ENCODE assay signal across 2 cellular contexts in the genomic region with DNA sequence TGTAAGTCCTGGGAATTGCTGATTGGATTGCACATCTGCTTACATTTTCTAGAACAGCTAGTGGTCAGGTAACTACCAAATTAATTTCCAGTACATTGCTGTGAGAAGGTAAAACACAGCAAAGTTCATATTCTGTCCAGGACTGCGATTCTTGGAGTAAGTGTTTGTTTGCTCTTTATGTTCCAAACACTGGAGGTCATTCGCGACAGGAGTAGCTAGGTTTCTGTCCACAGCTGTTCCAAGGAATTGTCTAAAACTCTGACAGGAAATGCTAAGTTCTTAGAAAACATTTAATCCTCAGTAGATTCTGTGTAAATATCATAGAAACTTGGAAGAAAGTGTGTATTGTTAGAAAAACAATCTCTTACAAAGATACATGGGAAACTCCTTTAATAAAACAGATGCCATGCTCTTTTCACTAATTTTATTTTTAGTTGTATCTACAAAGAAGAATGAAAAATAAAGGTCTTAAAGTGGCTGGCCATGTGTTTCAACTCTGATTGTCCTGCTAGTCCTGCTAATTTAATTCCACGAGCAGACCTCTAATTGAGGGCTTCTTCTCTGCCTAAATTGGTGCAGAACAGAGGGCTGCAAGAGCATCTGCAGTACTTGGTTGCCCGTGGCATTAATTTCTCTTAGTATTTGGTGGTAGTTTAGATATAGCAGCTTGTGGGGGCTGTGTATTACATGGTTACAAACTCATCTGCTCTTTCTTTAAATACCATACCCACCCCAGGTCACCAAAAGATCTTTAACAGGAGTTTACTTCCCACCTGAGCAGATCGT.
TF ChIP-seq lines count a peak whose summit lies in the region.

No MANE protein-coding gene starts in this region.

TF ChIP-seq in SK-N-SH treated with all-trans-retinoic acid at 6 μM for 48 hours, 23 proteins besides CTCF, POLR2A, EP300 and RAD21 (continued from another document):
- TF ChIP-seq, protein P1, sequence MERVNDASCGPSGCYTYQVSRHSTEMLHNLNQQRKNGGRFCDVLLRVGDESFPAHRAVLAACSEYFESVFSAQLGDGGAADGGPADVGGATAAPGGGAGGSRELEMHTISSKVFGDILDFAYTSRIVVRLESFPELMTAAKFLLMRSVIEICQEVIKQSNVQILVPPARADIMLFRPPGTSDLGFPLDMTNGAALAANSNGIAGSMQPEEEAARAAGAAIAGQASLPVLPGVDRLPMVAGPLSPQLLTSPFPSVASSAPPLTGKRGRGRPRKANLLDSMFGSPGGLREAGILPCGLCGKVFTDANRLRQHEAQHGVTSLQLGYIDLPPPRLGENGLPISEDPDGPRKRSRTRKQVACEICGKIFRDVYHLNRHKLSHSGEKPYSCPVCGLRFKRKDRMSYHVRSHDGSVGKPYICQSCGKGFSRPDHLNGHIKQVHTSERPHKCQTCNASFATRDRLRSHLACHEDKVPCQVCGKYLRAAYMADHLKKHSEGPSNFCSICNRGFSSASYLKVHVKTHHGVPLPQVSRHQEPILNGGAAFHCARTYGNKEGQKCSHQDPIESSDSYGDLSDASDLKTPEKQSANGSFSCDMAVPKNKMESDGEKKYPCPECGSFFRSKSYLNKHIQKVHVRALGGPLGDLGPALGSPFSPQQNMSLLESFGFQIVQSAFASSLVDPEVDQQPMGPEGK (CRISPR knock-in tag; IDR thresholded peaks at IDR 0.05; ENCODE audit: borderline replicate concordance) = no peak
- no peak for TF ChIP-seq OSR1 (CRISPR knock-in tag; IDR thresholded peaks at IDR 0.05)
- TF ChIP-seq ZC3H10 (CRISPR knock-in tag; IDR thresholded peaks at IDR 0.05) = no peak
- no peak for TF ChIP-seq SNAI2 (CRISPR knock-in tag; IDR thresholded peaks at IDR 0.05)
- TF ChIP-seq ZNF70 (CRISPR knock-in tag; IDR thresholded peaks at IDR 0.05) = no peak
- TF ChIP-seq, protein P2, sequence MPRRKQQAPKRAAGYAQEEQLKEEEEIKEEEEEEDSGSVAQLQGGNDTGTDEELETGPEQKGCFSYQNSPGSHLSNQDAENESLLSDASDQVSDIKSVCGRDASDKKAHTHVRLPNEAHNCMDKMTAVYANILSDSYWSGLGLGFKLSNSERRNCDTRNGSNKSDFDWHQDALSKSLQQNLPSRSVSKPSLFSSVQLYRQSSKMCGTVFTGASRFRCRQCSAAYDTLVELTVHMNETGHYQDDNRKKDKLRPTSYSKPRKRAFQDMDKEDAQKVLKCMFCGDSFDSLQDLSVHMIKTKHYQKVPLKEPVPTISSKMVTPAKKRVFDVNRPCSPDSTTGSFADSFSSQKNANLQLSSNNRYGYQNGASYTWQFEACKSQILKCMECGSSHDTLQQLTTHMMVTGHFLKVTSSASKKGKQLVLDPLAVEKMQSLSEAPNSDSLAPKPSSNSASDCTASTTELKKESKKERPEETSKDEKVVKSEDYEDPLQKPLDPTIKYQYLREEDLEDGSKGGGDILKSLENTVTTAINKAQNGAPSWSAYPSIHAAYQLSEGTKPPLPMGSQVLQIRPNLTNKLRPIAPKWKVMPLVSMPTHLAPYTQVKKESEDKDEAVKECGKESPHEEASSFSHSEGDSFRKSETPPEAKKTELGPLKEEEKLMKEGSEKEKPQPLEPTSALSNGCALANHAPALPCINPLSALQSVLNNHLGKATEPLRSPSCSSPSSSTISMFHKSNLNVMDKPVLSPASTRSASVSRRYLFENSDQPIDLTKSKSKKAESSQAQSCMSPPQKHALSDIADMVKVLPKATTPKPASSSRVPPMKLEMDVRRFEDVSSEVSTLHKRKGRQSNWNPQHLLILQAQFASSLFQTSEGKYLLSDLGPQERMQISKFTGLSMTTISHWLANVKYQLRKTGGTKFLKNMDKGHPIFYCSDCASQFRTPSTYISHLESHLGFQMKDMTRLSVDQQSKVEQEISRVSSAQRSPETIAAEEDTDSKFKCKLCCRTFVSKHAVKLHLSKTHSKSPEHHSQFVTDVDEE (CRISPR knock-in tag; IDR thresholded peaks at IDR 0.05) = peak; percentile 62
- peak; percentile 84 for TF ChIP-seq TCF4 (CRISPR knock-in tag; IDR thresholded peaks at IDR 0.05; ENCODE audit: borderline replicate concordance)
- no peak for TF ChIP-seq RARB (CRISPR knock-in tag; IDR thresholded peaks at IDR 0.05)
- TF ChIP-seq ARNTL (CRISPR knock-in tag; IDR thresholded peaks at IDR 0.05; ENCODE audit: borderline replicate concordance, low read depth) = no peak
- TF ChIP-seq, protein P3, sequence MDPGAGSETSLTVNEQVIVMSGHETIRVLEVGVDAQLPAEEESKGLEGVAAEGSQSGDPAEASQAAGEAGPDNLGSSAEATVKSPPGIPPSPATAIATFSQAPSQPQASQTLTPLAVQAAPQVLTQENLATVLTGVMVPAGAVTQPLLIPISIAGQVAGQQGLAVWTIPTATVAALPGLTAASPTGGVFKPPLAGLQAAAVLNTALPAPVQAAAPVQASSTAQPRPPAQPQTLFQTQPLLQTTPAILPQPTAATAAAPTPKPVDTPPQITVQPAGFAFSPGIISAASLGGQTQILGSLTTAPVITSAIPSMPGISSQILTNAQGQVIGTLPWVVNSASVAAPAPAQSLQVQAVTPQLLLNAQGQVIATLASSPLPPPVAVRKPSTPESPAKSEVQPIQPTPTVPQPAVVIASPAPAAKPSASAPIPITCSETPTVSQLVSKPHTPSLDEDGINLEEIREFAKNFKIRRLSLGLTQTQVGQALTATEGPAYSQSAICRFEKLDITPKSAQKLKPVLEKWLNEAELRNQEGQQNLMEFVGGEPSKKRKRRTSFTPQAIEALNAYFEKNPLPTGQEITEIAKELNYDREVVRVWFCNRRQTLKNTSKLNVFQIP (CRISPR knock-in tag; IDR thresholded peaks at IDR 0.05; ENCODE audit: borderline replicate concordance, low read depth) = no peak
- no peak for TF ChIP-seq ZNF8 (CRISPR knock-in tag; IDR thresholded peaks at IDR 0.05)
- TF ChIP-seq, protein P4, sequence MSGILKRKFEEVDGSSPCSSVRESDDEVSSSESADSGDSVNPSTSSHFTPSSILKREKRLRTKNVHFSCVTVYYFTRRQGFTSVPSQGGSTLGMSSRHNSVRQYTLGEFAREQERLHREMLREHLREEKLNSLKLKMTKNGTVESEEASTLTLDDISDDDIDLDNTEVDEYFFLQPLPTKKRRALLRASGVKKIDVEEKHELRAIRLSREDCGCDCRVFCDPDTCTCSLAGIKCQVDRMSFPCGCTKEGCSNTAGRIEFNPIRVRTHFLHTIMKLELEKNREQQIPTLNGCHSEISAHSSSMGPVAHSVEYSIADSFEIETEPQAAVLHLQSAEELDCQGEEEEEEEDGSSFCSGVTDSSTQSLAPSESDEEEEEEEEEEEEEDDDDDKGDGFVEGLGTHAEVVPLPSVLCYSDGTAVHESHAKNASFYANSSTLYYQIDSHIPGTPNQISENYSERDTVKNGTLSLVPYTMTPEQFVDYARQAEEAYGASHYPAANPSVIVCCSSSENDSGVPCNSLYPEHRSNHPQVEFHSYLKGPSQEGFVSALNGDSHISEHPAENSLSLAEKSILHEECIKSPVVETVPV (CRISPR knock-in tag; IDR thresholded peaks at IDR 0.05) = no peak
- no peak for TF ChIP-seq TOX (CRISPR knock-in tag; IDR thresholded peaks at IDR 0.05; ENCODE audit: borderline replicate concordance)
- TF ChIP-seq ZNF565 (CRISPR knock-in tag; conservative IDR thresholded peaks at IDR 0.05; ENCODE audit: low read depth) = no peak
- TF ChIP-seq ZFP3 (CRISPR knock-in tag; IDR thresholded peaks at IDR 0.05) = no peak
TF ChIP-seq in SK-N-SH treated with all-trans-retinoic acid at 6 μM for 48 hours: peak in this region for 2.

TF ChIP-seq in HepG2, 621 proteins besides CTCF, POLR2A, EP300 and RAD21 (continued from another document and continues in another):
- TF ChIP-seq, protein P5, sequence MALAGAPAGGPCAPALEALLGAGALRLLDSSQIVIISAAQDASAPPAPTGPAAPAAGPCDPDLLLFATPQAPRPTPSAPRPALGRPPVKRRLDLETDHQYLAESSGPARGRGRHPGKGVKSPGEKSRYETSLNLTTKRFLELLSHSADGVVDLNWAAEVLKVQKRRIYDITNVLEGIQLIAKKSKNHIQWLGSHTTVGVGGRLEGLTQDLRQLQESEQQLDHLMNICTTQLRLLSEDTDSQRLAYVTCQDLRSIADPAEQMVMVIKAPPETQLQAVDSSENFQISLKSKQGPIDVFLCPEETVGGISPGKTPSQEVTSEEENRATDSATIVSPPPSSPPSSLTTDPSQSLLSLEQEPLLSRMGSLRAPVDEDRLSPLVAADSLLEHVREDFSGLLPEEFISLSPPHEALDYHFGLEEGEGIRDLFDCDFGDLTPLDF (CRISPR knock-in tag; IDR thresholded peaks at IDR 0.05) = no peak
- TF ChIP-seq, protein P6, sequence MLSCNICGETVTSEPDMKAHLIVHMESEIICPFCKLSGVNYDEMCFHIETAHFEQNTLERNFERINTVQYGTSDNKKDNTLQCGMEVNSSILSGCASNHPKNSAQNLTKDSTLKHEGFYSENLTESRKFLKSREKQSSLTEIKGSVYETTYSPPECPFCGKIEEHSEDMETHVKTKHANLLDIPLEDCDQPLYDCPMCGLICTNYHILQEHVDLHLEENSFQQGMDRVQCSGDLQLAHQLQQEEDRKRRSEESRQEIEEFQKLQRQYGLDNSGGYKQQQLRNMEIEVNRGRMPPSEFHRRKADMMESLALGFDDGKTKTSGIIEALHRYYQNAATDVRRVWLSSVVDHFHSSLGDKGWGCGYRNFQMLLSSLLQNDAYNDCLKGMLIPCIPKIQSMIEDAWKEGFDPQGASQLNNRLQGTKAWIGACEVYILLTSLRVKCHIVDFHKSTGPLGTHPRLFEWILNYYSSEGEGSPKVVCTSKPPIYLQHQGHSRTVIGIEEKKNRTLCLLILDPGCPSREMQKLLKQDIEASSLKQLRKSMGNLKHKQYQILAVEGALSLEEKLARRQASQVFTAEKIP (CRISPR knock-in tag; IDR thresholded peaks at IDR 0.05; ENCODE audit: borderline replicate concordance) = no peak
- no peak for TF ChIP-seq ZBTB3 (CRISPR knock-in tag; IDR thresholded peaks at IDR 0.05; ENCODE audit: borderline replicate concordance, low read depth)
- no peak for TF ChIP-seq HNF4G (IDR thresholded peaks at IDR 0.05; ENCODE audit: borderline replicate concordance, low read depth, low read length)
- TF ChIP-seq HNF4G (CRISPR knock-in tag; IDR thresholded peaks at IDR 0.05; ENCODE audit: borderline replicate concordance, low read depth) = no peak
- no peak for TF ChIP-seq ELF4 (CRISPR knock-in tag; IDR thresholded peaks at IDR 0.05; ENCODE audit: borderline replicate concordance)
- no peak for TF ChIP-seq ZNF543 (CRISPR knock-in tag; IDR thresholded peaks at IDR 0.05)
- no peak for TF ChIP-seq FOXJ3 (CRISPR knock-in tag; IDR thresholded peaks at IDR 0.05; ENCODE audit: borderline replicate concordance)
- TF ChIP-seq ADNP (CRISPR knock-in tag; IDR thresholded peaks at IDR 0.05) = no peak
- no peak for TF ChIP-seq ZNF749 (CRISPR knock-in tag; IDR thresholded peaks at IDR 0.05; ENCODE audit: borderline replicate concordance)
- TF ChIP-seq BCL6 (CRISPR knock-in tag; IDR thresholded peaks at IDR 0.05) = peak; percentile 66
- no peak for TF ChIP-seq ATAD3A (CRISPR knock-in tag; IDR thresholded peaks at IDR 0.05)
- TF ChIP-seq SALL1 (CRISPR knock-in tag; IDR thresholded peaks at IDR 0.05) = no peak
- TF ChIP-seq MZF1 (CRISPR knock-in tag; IDR thresholded peaks at IDR 0.05; ENCODE audit: borderline replicate concordance) = no peak
- TF ChIP-seq TSC22D2 (CRISPR knock-in tag; IDR thresholded peaks at IDR 0.05; ENCODE audit: borderline replicate concordance) = no peak
- TF ChIP-seq RARA (CRISPR knock-in tag; IDR thresholded peaks at IDR 0.05) = peak; percentile 35; the same call in 1 of the 2 replicates
- TF ChIP-seq ATRX (CRISPR knock-in tag; IDR thresholded peaks at IDR 0.05; ENCODE audit: borderline replicate concordance) = no peak
- TF ChIP-seq, protein P7, sequence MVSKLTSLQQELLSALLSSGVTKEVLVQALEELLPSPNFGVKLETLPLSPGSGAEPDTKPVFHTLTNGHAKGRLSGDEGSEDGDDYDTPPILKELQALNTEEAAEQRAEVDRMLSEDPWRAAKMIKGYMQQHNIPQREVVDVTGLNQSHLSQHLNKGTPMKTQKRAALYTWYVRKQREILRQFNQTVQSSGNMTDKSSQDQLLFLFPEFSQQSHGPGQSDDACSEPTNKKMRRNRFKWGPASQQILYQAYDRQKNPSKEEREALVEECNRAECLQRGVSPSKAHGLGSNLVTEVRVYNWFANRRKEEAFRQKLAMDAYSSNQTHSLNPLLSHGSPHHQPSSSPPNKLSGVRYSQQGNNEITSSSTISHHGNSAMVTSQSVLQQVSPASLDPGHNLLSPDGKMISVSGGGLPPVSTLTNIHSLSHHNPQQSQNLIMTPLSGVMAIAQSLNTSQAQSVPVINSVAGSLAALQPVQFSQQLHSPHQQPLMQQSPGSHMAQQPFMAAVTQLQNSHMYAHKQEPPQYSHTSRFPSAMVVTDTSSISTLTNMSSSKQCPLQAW (CRISPR knock-in tag; IDR thresholded peaks at IDR 0.05) = no peak
- TF ChIP-seq MAF1 (CRISPR knock-in tag; IDR thresholded peaks at IDR 0.05; ENCODE audit: borderline replicate concordance) = no peak
- TF ChIP-seq PHB2 (IDR thresholded peaks at IDR 0.05; ENCODE audit: partially characterized antibody) = no peak
- no peak for TF ChIP-seq NFRKB (IDR thresholded peaks at IDR 0.05)
- no peak for TF ChIP-seq ZNF558 (CRISPR knock-in tag; IDR thresholded peaks at IDR 0.05; ENCODE audit: borderline replicate concordance)
- no peak for TF ChIP-seq KDM4B (CRISPR knock-in tag; IDR thresholded peaks at IDR 0.05)
- TF ChIP-seq HDAC2 (CRISPR knock-in tag; IDR thresholded peaks at IDR 0.05) = no peak
- no peak for TF ChIP-seq NFYC (CRISPR knock-in tag; IDR thresholded peaks at IDR 0.05)
